ENCODE assay signal across 8 cellular contexts in genomic region chr10:17685227-17685840, GRCh38. TPM values are rescaled to one million over a fixed set of nuclear protein-coding genes. Genes with fewer than 3 reads are reported as not detected.
A peak's percentile ranks its signal among the peaks of the same experiment; 100 is the strongest.
DNase-seq lines count a peak whose midpoint lies in the region; ATAC-seq and TF ChIP-seq lines count a peak whose summit lies in the region.

No MANE protein-coding gene starts in this region.

- H3K36me3 Mint-ChIP-seq in type B pancreatic cell (peaks cover 8% of the 10 kb centered on the region), CD14-positive monocyte (peaks cover 20 to 37% of the 10 kb centered on the region in 2 donors)

- H3K27me3 ChIP-seq in WERI-Rb-1 (ENCODE audit: insufficient read depth, low read depth, severe bottlenecking) = no peaks in the 10 kb centered on the region

- H3K9me3 ChIP-seq in WERI-Rb-1 (ENCODE audit: severe bottlenecking) = no peaks in the 10 kb centered on the region

- H3K4me3 Mint-ChIP-seq in type B pancreatic cell (no peak overlapping the region), CD14-positive monocyte (no peak overlapping the region)

- H3K9me3 Mint-ChIP-seq in type B pancreatic cell = no peaks in the 10 kb centered on the region
- H3K9me3 Mint-ChIP-seq in CD14-positive monocyte = no peaks in the 10 kb centered on the region

- TF ChIP-seq CTCF in GM12865 (IDR thresholded peaks at IDR 0.05; ENCODE audit: insufficient read depth, low read depth, low read length, missing control alignments) = no peak
- no peak for TF ChIP-seq CTCF in WERI-Rb-1 (IDR thresholded peaks at IDR 0.05; ENCODE audit: low read depth, low read length)
- no peak for TF ChIP-seq CTCF in type B pancreatic cell (conservative IDR thresholded peaks at IDR 0.05)
- no peak for TF ChIP-seq CTCF in CD14-positive monocyte (IDR thresholded peaks at IDR 0.05)

- H3K27ac Mint-ChIP-seq in type B pancreatic cell (no peak overlapping the region), CD14-positive monocyte (peak overlapping the region in 3 of 7 donors; percentile 23 to 55 (median 35))

- DNase-seq in GM12865 (ENCODE audit: low read depth) (peak; percentile 80), WERI-Rb-1 (no peak), SK-N-DZ (ENCODE audit: low spot score) (no peak), type B pancreatic cell (ENCODE audit: extremely low spot score, unreplicated experiment) (no peak), CD14-positive monocyte (ENCODE audit: low spot score) (no peak)
- DNase-seq in activated T-helper 9 cell treated with anti-CD3 and anti-CD28 coated beads, Interleukin-2, amount 50 U/mL, for 16 hours (ENCODE audit: low read depth) = peak; percentile 6

- ATAC-seq in GM19463 (IDR thresholded peaks at IDR 0.05; ENCODE audit: unreplicated experiment) (peak; percentile 78), HG03108 (IDR thresholded peaks at IDR 0.05; ENCODE audit: unreplicated experiment) (peak; percentile 65)

- H3K27me3 Mint-ChIP-seq in type B pancreatic cell (no peaks in the 10 kb centered on the region), CD14-positive monocyte (ENCODE audit: low read depth in 3 of 3) (no peaks in the 10 kb centered on the region)

- H3K36me3 ChIP-seq in WERI-Rb-1 = no peaks in the 10 kb centered on the region

- no peak overlapping the region for H3K27ac ChIP-seq in WERI-Rb-1

- H3K4me1 Mint-ChIP-seq in type B pancreatic cell (ENCODE audit: unreplicated experiment) (peaks cover 4% of the 10 kb centered on the region), CD14-positive monocyte (peaks cover 9% of the 10 kb centered on the region)

- intact Hi-C loops in CD14-positive monocyte (cut with micrococcal nuclease) = no loop called here

- H3K4me3 ChIP-seq in GM12865 (ENCODE audit: low read depth, low read length) (peak overlapping the region; percentile 59), WERI-Rb-1 (ENCODE audit: low read depth, low read length) (no peak overlapping the region)

RNA-seq across cellular contexts. Expression of gene STAM, which starts 41.4 kb away (rescaled TPM):
- 15.4 and 18.8 TPM in 2 replicates for polyA plus RNA-seq in SK-N-DZ (2014; cell fraction: cytosol; rRNA removed)
- 8.8 and 10.8 TPM in 2 replicates for polyA plus RNA-seq in SK-N-DZ (2014; cell fraction: nucleus; rRNA removed)
- total RNA-seq in type B pancreatic cell (ENCODE audit: low replicate concordance) = 22.2 and 26.3 TPM in 2 replicates
- 1 to 10 TPM; 5.5 to 5.9 TPM for polyA plus RNA-seq in CD14-positive monocyte

Comparison
In these comparisons a context has a peak if more than half of its experiments do, and no peak if none do; other contexts are left out.
1. DNase-seq: peak in GM12865 (single experiment) and activated T-helper 9 cell treated with anti-CD3 and anti-CD28 coated beads, Interleukin-2, amount 50 U/mL, for 16 hours (single experiment); none in WERI-Rb-1 (single experiment), SK-N-DZ (single experiment), type B pancreatic cell (single experiment) and CD14-positive monocyte (single experiment).